In genomic region chr11:62012451-62013265, GRCh38 we compare ENCODE assay signal across 13 cellular contexts. TPM values are rescaled to one million over a fixed set of nuclear protein-coding genes. Genes with fewer than 3 reads are reported as not detected.
DNase-seq lines count a peak whose midpoint lies in the region; ATAC-seq, FAIRE-seq and TF ChIP-seq lines count a peak whose summit lies in the region.
"Had no signal": no experiment of that assay in that cellular context is flagged by ENCODE, and none has a peak within 500 bp of the region (broad histone marks: within the 10 kb centered on the region; RNA-seq: fewer than 3 reads in every experiment).

No MANE protein-coding gene starts in this region.

- no peak for DNase-seq in CD4-positive, alpha-beta memory T cell
- DNase-seq in NCI-H446 treated with DMSO at 0.1 percent for 48 hours (lab: John Stamatoyannopoulos, UW) (peak; percentile 44), H1 (ENCODE audit: low read depth in 1 of 2, low spot score in 2 of 2) (no peak), myocyte (ENCODE audit: low read depth) (peak; percentile 53), foreskin melanocyte (no peak), osteocyte (ENCODE audit: extremely low spot score, unreplicated experiment) (no peak), activated gamma-delta T cell treated with Interleukin-2 at 50 U/mL for 16 hours (no peak)
- DNase-seq: activated CD4-positive, alpha-beta T cell treated with anti-CD3 and anti-CD28 coated beads, Interleukin-2, amount 50 U/mL, for 4 hours; NCI-H524 treated with DMSO at 0.1 percent for 48 hours; nephron progenitor cell; stimulated activated naive CD4-positive, alpha-beta T cell treated with Interleukin-2 at 50 U/mL for 16 hours had no signal

- H3K27ac ChIP-seq in CD4-positive, alpha-beta memory T cell (ENCODE audit: low read depth, low read length), result no peak overlapping the region
- no peak overlapping the region for H3K27ac ChIP-seq in H1 (ENCODE audit: low read depth, low read length)

- no peak overlapping the region for H3K4me3 ChIP-seq in CD4-positive, alpha-beta memory T cell (ENCODE audit: low read length in 2 of 2)
- H3K4me3 ChIP-seq in H1 (ENCODE audit: extremely low read depth in 1 of 4, insufficient read depth in 2 of 4, low read depth in 3 of 4, low read length in 4 of 4), result no peak overlapping the region

- no peak overlapping the region for H3K4me2 ChIP-seq in H1 (ENCODE audit: insufficient read depth in 1 of 2, low read depth in 2 of 2, low read length in 2 of 2)

- no peak overlapping the region; the same call in 1 of the 2 replicates for H2BK5ac ChIP-seq in H1 (ENCODE audit: low read depth, low read length)

- no peaks in the 10 kb centered on the region for H3K23me2 ChIP-seq in H1 (ENCODE audit: low read depth, low read length)

- intact Hi-C loops in CD4-positive, alpha-beta memory T cell (cut with micrococcal nuclease), result no loop called here

- no peak overlapping the region for H3K9ac ChIP-seq in H1 (replicated peaks in 1 of 4; ENCODE audit: extremely low read depth in 1 of 4, low read depth in 3 of 4, low read length in 3 of 4)

- no peak overlapping the region for H3K56ac ChIP-seq in H1 (replicated peaks; ENCODE audit: insufficient read length, low read depth, low read length)

- H2AFZ ChIP-seq in H1 (ENCODE audit: low read length), result no peak overlapping the region

- peaks cover 0 to 4% of the 10 kb centered on the region in 2 donors for H3K27me3 Mint-ChIP-seq in CD4-positive, alpha-beta memory T cell
- no peaks in the 10 kb centered on the region for H3K27me3 Mint-ChIP-seq in osteocyte (ENCODE audit: unreplicated experiment)
- H3K27me3 Mint-ChIP-seq: activated naive CD8-positive, alpha-beta T cell had no signal

- peak overlapping the region; percentile 41; the same call in 1 of the 2 replicates for H2BK12ac ChIP-seq in H1 (ENCODE audit: low read depth, low read length)

- no peak overlapping the region for H4K5ac ChIP-seq in H1 (ENCODE audit: insufficient read length, low read depth, low read length)

- no peak overlapping the region for H4K8ac ChIP-seq in H1 (ENCODE audit: extremely low read depth, insufficient read depth, low read length)

- FAIRE-seq in H1 (lab: Jason Lieb, UNC), result no peak

- ATAC-seq in HG02763 (IDR thresholded peaks at IDR 0.05; ENCODE audit: unreplicated experiment), result no peak

- no peak for TF ChIP-seq EP300 in H1 (IDR thresholded peaks at IDR 0.05; ENCODE audit: borderline replicate concordance in 1 of 2, low read depth in 2 of 2, low read length in 2 of 2)

- H3K4ac ChIP-seq in H1 (replicated peaks; ENCODE audit: insufficient read length, low read depth, low read length), result no peak overlapping the region

- H3K9me3 ChIP-seq in CD4-positive, alpha-beta memory T cell (ENCODE audit: control insufficient read depth in 1 of 2, low read length in 2 of 2), result no peaks in the 10 kb centered on the region
- no peaks in the 10 kb centered on the region; a peak in 1 of 4 replicates for H3K9me3 ChIP-seq in H1 (ENCODE audit: insufficient read depth in 2 of 2, low read depth in 1 of 2, low read length in 1 of 2)

- no peaks in the 10 kb centered on the region for H3K36me3 Mint-ChIP-seq in CD4-positive, alpha-beta memory T cell
- no peaks in the 10 kb centered on the region for H3K36me3 Mint-ChIP-seq in osteocyte (ENCODE audit: unreplicated experiment)
- H3K36me3 Mint-ChIP-seq: activated naive CD8-positive, alpha-beta T cell had no signal

- H2BK15ac ChIP-seq in H1 (ENCODE audit: low read length), result peak overlapping the region; percentile 67; the same call in 1 of the 2 replicates

- 0 out of 2 replicates have a peak overlapping the region, but pooled peaks have one; percentile 9 for H2BK20ac ChIP-seq in H1 (ENCODE audit: low read length)

- no peak overlapping the region for H3K4me3 Mint-ChIP-seq in CD4-positive, alpha-beta memory T cell
- no peak overlapping the region for H3K4me3 Mint-ChIP-seq in osteocyte (ENCODE audit: unreplicated experiment)
- H3K4me3 Mint-ChIP-seq: activated naive CD8-positive, alpha-beta T cell; nephron progenitor cell had no signal

- no peaks in the 10 kb centered on the region for H3K9me3 Mint-ChIP-seq in CD4-positive, alpha-beta memory T cell
- no peaks in the 10 kb centered on the region for H3K9me3 Mint-ChIP-seq in osteocyte (ENCODE audit: unreplicated experiment)

- TF ChIP-seq RAD21 in H1 (IDR thresholded peaks at IDR 0.05 in 1 of 2, conservative IDR thresholded peaks at IDR 0.05 in 1 of 2; ENCODE audit: low read depth in 2 of 2, low read length in 2 of 2), result no peak

- CTCF ChIA-PET in CD4-positive, alpha-beta memory T cell (lab: Charles Lee; ENCODE audit: partially characterized antibody), result interaction anchor here (0.9 to 1.2 kb wide), 2 partner anchors 9 to 70 kb away, joined by 3 read pairs; no protein-coding TSS in a partner anchor
- CTCF ChIA-PET in H1 (lab: Charles Lee; ENCODE audit: partially characterized antibody), result interaction anchor here (0.6 to 3.6 kb wide), 7 partner anchors 19 to 1681 kb away, joined by 3 to 14 read pairs (median 3); no protein-coding TSS in a partner anchor

- TF ChIP-seq CTCF in H1 (IDR thresholded peaks at IDR 0.05; ENCODE audit: control extremely low read depth in 1 of 3, insufficient read depth in 1 of 3, low read depth in 1 of 3, low read length in 3 of 3) (no peak), osteocyte (IDR thresholded peaks at IDR 0.05) (no peak)

- no peak for TF ChIP-seq POLR2A in H1 (IDR thresholded peaks at IDR 0.05; ENCODE audit: control extremely low read depth in 1 of 2, low read depth in 2 of 2, low read length in 2 of 2)

- 87% methylated on average over 7 of the region's 7 CpGs; no CpG with 5 or more reads in 1 of the 2 experiments for WGBS in H1 (ENCODE audit: extremely low coverage in 1 of 2, insufficient coverage in 1 of 2, insufficient read length in 1 of 2, insufficient replicate concordance in 2 of 2, low coverage in 1 of 2, low lambda C conversion rate in 2 of 2, missing lambda C conversion rate in 1 of 2), 2 experiments

- peak overlapping the region; percentile 67 for H2BK120ac ChIP-seq in H1 (replicated peaks; ENCODE audit: low read depth, low read length)

- H3K27me3 ChIP-seq in CD4-positive, alpha-beta memory T cell (ENCODE audit: insufficient read depth, low read length), result no peaks in the 10 kb centered on the region
- H3K27me3 ChIP-seq in H1 (replicated peaks in 1 of 4; ENCODE audit: control insufficient read depth in 3 of 4, extremely low read depth in 1 of 4, insufficient read depth in 3 of 4, low read length in 3 of 4), result no peaks in the 10 kb centered on the region

- no peaks in the 10 kb centered on the region for H3K79me2 ChIP-seq in H1 (ENCODE audit: control insufficient read depth in 1 of 2, insufficient read depth in 2 of 2, low read length in 2 of 2)

- peak overlapping the region; percentile 61 for H4K91ac ChIP-seq in H1 (replicated peaks; ENCODE audit: insufficient read length, low read length)

- H3K36me3 ChIP-seq in CD4-positive, alpha-beta memory T cell (ENCODE audit: insufficient read depth, low read length), result no peaks in the 10 kb centered on the region
- H3K36me3 ChIP-seq in H1 (ENCODE audit: control insufficient read depth in 2 of 4, insufficient read depth in 4 of 4, low read length in 3 of 4), result no peaks in the 10 kb centered on the region

- H3K79me1 ChIP-seq in H1 (ENCODE audit: low read depth, low read length), result no peaks in the 10 kb centered on the region

- POLR2A ChIA-PET in CD4-positive, alpha-beta memory T cell (lab: Charles Lee; ENCODE audit: partially characterized antibody), result interaction anchor here (0.9 to 2.7 kb wide), 2 partner anchors 13 to 44 kb away, joined by 3 to 10 read pairs; no protein-coding TSS in a partner anchor
- POLR2A ChIA-PET in H1 (lab: Charles Lee; ENCODE audit: partially characterized antibody), result interaction anchor here (1.5 to 1.6 kb wide), 2 partner anchors 45 to 47 kb away, joined by 4 to 5 read pairs; partner anchors contain the start of gene FTH1

- H3K18ac ChIP-seq in H1 (ENCODE audit: extremely low read depth, low read length), result no peak overlapping the region

- no peak overlapping the region for H3K23ac ChIP-seq in H1 (ENCODE audit: insufficient read length)

- H2AK5ac ChIP-seq in H1 (ENCODE audit: low read depth, low read length), result no peak overlapping the region

- peak overlapping the region in 5 of 7 donors; percentile 4 to 79 (median 48) for H3K27ac Mint-ChIP-seq in CD4-positive, alpha-beta memory T cell
- no peak overlapping the region for H3K27ac Mint-ChIP-seq in osteocyte (ENCODE audit: unreplicated experiment)
- H3K27ac Mint-ChIP-seq: activated naive CD8-positive, alpha-beta T cell; nephron progenitor cell had no signal

- no peaks in the 10 kb centered on the region for H4K20me1 ChIP-seq in H1 (replicated peaks in 1 of 2; ENCODE audit: control insufficient read depth in 1 of 2, insufficient read depth in 2 of 2, low read length in 2 of 2)

- H3K4me1 Mint-ChIP-seq in CD4-positive, alpha-beta memory T cell, result no peaks in the 10 kb centered on the region
- peaks cover 24% of the 10 kb centered on the region for H3K4me1 Mint-ChIP-seq in osteocyte (ENCODE audit: unreplicated experiment)

- H3K14ac ChIP-seq in H1 (ENCODE audit: insufficient read length), result no peak overlapping the region

- no peaks in the 10 kb centered on the region for H3K4me1 ChIP-seq in CD4-positive, alpha-beta memory T cell (ENCODE audit: insufficient read depth, low read length)
- peaks cover 0 to 3% (median 0%) of the 10 kb centered on the region in 4 experiments; a peak in 1 of 7 replicates for H3K4me1 ChIP-seq in H1 (replicated peaks in 1 of 4; ENCODE audit: control insufficient read depth in 3 of 4, insufficient read depth in 4 of 4, low read length in 3 of 4)

TF ChIP-seq in H1, 55 proteins besides CTCF, POLR2A, EP300 and RAD21 (continues in another document):
- TF ChIP-seq TAF7 (optimal IDR thresholded peaks at IDR 0.05; ENCODE audit: borderline replicate concordance, low read depth, low read length), result no peak

RNA-seq across cellular contexts. Expression of gene FTH1, which starts 45.2 kb away (rescaled TPM):
- total RNA-seq in CD4-positive, alpha-beta memory T cell, result 100 to 1,000 TPM; 695 to 763 TPM
- polyA plus RNA-seq in CD4-positive, alpha-beta memory T cell, result 1,000 to 10,000 TPM; 3,123 to 3,378 TPM
- total RNA-seq in H1 (2021; fragmentation: NEBNext Ultra II Directional; extraction: Animal tissue kit (Norgen Biotek cat#: 25700)), result 1,461 and 1,535 TPM in 2 replicates
- 895 and 1,153 TPM in 2 replicates for polyA plus RNA-seq in H1 (2011; rRNA removed)
- 859 TPM for polyA plus RNA-seq in H1 (2011; cell fraction: cytosol; rRNA removed)
- polyA plus RNA-seq in H1 (2011; cell fraction: nucleus; rRNA removed), result 858 TPM
- 2,371 to 2,868 TPM (median 2,459 TPM) in 4 replicates for polyA plus RNA-seq in H1 (2012, experiment 1 of 2)
- polyA plus RNA-seq in H1 (2012, experiment 2 of 2), result 3,437 TPM
- 1,345 TPM for polyA plus RNA-seq in H1 (2013, experiment 1 of 2)
- 1,427 TPM for polyA plus RNA-seq in H1 (2013, experiment 2 of 2)
- polyA minus RNA-seq in H1 (2011; rRNA and poly(A)+ RNA removed), result 388 and 391 TPM in 2 replicates
- polyA minus RNA-seq in H1 (2011; cell fraction: cytosol; rRNA and poly(A)+ RNA removed), result 705 TPM
- polyA minus RNA-seq in H1 (2011; cell fraction: nucleus; rRNA and poly(A)+ RNA removed), result 403 TPM
- total RNA-seq in myocyte, result 436 and 518 TPM in 2 replicates
- polyA plus RNA-seq in myocyte (2012), result 11,787 TPM
- total RNA-seq in osteocyte, result 2,993 and 3,020 TPM in 2 replicates

Comparison
In these comparisons a context has a peak if more than half of its experiments do, and no peak if none do; other contexts are left out.
1. DNase-seq: peak in NCI-H446 treated with DMSO at 0.1 percent for 48 hours (single experiment) and myocyte (single experiment); none in CD4-positive, alpha-beta memory T cell (0 of 5), H1 (0 of 2), foreskin melanocyte (single experiment), osteocyte (single experiment) and activated gamma-delta T cell treated with Interleukin-2 at 50 U/mL for 16 hours (single experiment).